Comparison of ENCODE assay signal across 1 cellular context in the genomic region with DNA sequence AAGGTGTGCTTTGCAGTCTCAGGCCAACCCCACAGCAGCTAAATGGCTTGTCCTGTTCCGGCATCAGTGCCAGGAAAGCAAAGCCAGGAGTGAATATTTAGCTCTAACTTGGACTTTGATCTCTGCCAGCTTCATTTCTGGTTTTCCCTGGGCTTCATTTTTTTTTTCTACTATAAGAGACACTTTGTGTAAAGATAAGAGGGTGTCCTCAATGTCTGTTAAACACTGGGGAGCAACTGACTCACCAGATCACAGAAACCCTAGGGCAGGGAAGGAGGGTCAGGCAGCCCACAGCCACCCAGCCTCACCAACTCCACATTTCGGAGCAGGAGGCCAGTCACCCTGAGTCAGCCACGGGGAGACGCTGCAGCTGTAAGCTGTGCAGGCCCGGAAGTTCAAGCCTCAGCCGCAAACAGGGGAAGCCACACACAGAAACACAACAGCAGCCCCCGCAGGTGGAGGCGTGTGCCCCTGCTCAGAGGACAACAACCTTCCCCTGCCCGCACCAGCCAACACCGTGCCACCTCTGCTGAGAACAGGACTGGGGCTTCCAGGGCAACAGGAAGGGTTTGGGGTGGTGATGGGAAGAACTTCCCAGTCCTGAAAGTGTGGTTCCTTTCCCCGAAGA.
A peak's percentile ranks its signal among the peaks of the same experiment; 100 is the strongest.
TF ChIP-seq lines count a peak whose summit lies in the region.

No MANE protein-coding gene starts in this region.

TF ChIP-seq in HepG2, 621 proteins besides CTCF, POLR2A, EP300 and RAD21 (continued from another document and continues in another):
- TF ChIP-seq, protein P1, sequence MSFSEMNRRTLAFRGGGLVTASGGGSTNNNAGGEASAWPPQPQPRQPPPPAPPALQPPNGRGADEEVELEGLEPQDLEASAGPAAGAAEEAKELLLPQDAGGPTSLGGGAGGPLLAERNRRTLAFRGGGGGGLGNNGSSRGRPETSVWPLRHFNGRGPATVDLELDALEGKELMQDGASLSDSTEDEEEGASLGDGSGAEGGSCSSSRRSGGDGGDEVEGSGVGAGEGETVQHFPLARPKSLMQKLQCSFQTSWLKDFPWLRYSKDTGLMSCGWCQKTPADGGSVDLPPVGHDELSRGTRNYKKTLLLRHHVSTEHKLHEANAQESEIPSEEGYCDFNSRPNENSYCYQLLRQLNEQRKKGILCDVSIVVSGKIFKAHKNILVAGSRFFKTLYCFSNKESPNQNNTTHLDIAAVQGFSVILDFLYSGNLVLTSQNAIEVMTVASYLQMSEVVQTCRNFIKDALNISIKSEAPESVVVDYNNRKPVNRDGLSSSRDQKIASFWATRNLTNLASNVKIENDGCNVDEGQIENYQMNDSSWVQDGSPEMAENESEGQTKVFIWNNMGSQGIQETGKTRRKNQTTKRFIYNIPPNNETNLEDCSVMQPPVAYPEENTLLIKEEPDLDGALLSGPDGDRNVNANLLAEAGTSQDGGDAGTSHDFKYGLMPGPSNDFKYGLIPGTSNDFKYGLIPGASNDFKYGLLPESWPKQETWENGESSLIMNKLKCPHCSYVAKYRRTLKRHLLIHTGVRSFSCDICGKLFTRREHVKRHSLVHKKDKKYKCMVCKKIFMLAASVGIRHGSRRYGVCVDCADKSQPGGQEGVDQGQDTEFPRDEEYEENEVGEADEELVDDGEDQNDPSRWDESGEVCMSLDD (CRISPR knock-in tag; IDR thresholded peaks at IDR 0.05; ENCODE audit: borderline replicate concordance), result no peak; the same call in 1 of the 2 replicates
- no peak for TF ChIP-seq ZKSCAN1 (IDR thresholded peaks at IDR 0.05; ENCODE audit: low read length)
- no peak for TF ChIP-seq ZNF782 (CRISPR knock-in tag; IDR thresholded peaks at IDR 0.05; ENCODE audit: borderline replicate concordance)
- no peak for TF ChIP-seq ZNF33B (CRISPR knock-in tag; IDR thresholded peaks at IDR 0.05)
- TF ChIP-seq, protein P2, sequence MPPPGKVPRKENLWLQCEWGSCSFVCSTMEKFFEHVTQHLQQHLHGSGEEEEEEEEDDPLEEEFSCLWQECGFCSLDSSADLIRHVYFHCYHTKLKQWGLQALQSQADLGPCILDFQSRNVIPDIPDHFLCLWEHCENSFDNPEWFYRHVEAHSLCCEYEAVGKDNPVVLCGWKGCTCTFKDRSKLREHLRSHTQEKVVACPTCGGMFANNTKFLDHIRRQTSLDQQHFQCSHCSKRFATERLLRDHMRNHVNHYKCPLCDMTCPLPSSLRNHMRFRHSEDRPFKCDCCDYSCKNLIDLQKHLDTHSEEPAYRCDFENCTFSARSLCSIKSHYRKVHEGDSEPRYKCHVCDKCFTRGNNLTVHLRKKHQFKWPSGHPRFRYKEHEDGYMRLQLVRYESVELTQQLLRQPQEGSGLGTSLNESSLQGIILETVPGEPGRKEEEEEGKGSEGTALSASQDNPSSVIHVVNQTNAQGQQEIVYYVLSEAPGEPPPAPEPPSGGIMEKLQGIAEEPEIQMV (CRISPR knock-in tag; IDR thresholded peaks at IDR 0.05; ENCODE audit: low read depth), result no peak
- no peak for TF ChIP-seq SRSF4 (IDR thresholded peaks at IDR 0.05; ENCODE audit: low read depth, low read length, poor library complexity, severe bottlenecking)
- TF ChIP-seq ERF (CRISPR knock-in tag; IDR thresholded peaks at IDR 0.05), result peak; percentile 48; the same call in 1 of the 2 replicates
- TF ChIP-seq HMG20B (CRISPR knock-in tag; conservative IDR thresholded peaks at IDR 0.05), result no peak
- TF ChIP-seq RELA (CRISPR knock-in tag; IDR thresholded peaks at IDR 0.05), result no peak
- TF ChIP-seq NFYC (CRISPR knock-in tag; IDR thresholded peaks at IDR 0.05), result no peak
- no peak for TF ChIP-seq ZNF205 (CRISPR knock-in tag; IDR thresholded peaks at IDR 0.05)
- TF ChIP-seq, protein P3, sequence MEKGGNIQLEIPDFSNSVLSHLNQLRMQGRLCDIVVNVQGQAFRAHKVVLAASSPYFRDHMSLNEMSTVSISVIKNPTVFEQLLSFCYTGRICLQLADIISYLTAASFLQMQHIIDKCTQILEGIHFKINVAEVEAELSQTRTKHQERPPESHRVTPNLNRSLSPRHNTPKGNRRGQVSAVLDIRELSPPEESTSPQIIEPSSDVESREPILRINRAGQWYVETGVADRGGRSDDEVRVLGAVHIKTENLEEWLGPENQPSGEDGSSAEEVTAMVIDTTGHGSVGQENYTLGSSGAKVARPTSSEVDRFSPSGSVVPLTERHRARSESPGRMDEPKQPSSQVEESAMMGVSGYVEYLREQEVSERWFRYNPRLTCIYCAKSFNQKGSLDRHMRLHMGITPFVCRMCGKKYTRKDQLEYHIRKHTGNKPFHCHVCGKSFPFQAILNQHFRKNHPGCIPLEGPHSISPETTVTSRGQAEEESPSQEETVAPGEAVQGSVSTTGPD (CRISPR knock-in tag; IDR thresholded peaks at IDR 0.05), result 0 out of 2 replicates have a peak, but pooled peaks have one; percentile 16
- no peak for TF ChIP-seq NFIC (IDR thresholded peaks at IDR 0.05; ENCODE audit: low read length)
- TF ChIP-seq HOXD1 (CRISPR knock-in tag; IDR thresholded peaks at IDR 0.05), result no peak
- peak; percentile 21; the same call in 1 of the 3 replicates for TF ChIP-seq MXI1 (IDR thresholded peaks at IDR 0.05; ENCODE audit: borderline replicate concordance, low read depth, low read length)
- TF ChIP-seq SMAD1 (CRISPR knock-in tag; IDR thresholded peaks at IDR 0.05; ENCODE audit: borderline replicate concordance, low read depth), result no peak
- TF ChIP-seq ZBTB49 (CRISPR knock-in tag; IDR thresholded peaks at IDR 0.05; ENCODE audit: borderline replicate concordance), result no peak
- TF ChIP-seq SKI (IDR thresholded peaks at IDR 0.05; ENCODE audit: partially characterized antibody), result no peak
- TF ChIP-seq, protein P4, sequence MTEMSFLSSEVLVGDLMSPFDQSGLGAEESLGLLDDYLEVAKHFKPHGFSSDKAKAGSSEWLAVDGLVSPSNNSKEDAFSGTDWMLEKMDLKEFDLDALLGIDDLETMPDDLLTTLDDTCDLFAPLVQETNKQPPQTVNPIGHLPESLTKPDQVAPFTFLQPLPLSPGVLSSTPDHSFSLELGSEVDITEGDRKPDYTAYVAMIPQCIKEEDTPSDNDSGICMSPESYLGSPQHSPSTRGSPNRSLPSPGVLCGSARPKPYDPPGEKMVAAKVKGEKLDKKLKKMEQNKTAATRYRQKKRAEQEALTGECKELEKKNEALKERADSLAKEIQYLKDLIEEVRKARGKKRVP (CRISPR knock-in tag; IDR thresholded peaks at IDR 0.05), result no peak
- TF ChIP-seq, protein P5, sequence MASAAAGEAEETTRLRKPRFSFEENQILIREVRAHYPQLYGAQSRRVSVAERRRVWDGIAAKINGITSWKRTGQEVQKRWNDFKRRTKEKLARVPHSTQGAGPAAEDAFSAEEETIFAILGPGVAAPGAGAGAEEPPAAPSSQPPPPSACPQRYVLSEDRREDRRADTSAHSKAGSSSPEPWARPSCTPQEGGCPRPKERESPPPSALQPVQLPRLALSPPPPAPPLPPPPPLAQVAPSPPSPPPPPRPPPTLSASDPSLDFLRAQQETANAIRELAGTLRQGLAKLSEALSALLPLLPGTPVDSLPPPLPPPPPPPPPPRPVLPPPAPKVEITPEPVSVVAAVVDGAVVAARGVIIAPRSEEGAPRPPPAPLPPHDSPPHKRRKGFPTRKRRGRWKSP (CRISPR knock-in tag; IDR thresholded peaks at IDR 0.05), result 0 out of 2 replicates have a peak, but pooled peaks have one; percentile 17
- no peak for TF ChIP-seq ZNF17 (CRISPR knock-in tag; IDR thresholded peaks at IDR 0.05)
- no peak; the same call in 1 of the 2 replicates for TF ChIP-seq KAT7 (CRISPR knock-in tag; IDR thresholded peaks at IDR 0.05; ENCODE audit: borderline replicate concordance)
- TF ChIP-seq TCF7L2 (IDR thresholded peaks at IDR 0.05; ENCODE audit: low read depth, low read length), result no peak
- TF ChIP-seq PRDM10 (CRISPR knock-in tag; IDR thresholded peaks at IDR 0.05; ENCODE audit: low read depth), result peak; percentile 89
- no peak for TF ChIP-seq ZNF678 (CRISPR knock-in tag; IDR thresholded peaks at IDR 0.05)
- no peak for TF ChIP-seq ZBTB42 (CRISPR knock-in tag; IDR thresholded peaks at IDR 0.05)
- TF ChIP-seq ZNF468 (CRISPR knock-in tag; IDR thresholded peaks at IDR 0.05), result no peak
- TF ChIP-seq, protein P6, sequence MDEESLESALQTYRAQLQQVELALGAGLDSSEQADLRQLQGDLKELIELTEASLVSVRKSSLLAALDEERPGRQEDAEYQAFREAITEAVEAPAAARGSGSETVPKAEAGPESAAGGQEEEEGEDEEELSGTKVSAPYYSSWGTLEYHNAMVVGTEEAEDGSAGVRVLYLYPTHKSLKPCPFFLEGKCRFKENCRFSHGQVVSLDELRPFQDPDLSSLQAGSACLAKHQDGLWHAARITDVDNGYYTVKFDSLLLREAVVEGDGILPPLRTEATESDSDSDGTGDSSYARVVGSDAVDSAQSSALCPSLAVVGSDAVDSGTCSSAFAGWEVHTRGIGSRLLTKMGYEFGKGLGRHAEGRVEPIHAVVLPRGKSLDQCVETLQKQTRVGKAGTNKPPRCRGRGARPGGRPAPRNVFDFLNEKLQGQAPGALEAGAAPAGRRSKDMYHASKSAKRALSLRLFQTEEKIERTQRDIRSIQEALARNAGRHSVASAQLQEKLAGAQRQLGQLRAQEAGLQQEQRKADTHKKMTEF (CRISPR knock-in tag; IDR thresholded peaks at IDR 0.05), result no peak; the same call in 1 of the 2 replicates
- no peak for TF ChIP-seq POLR2AphosphoS5 (IDR thresholded peaks at IDR 0.05; ENCODE audit: low read depth, low read length)
- no peak for TF ChIP-seq ZNF577 (CRISPR knock-in tag; IDR thresholded peaks at IDR 0.05; ENCODE audit: borderline replicate concordance, low read depth)
- no peak for TF ChIP-seq HMG20A (CRISPR knock-in tag; IDR thresholded peaks at IDR 0.05; ENCODE audit: borderline replicate concordance)
- TF ChIP-seq MEF2D (CRISPR knock-in tag; IDR thresholded peaks at IDR 0.05), result peak; percentile 48; the same call in 1 of the 2 replicates
- no peak for TF ChIP-seq RARG (CRISPR knock-in tag; IDR thresholded peaks at IDR 0.05; ENCODE audit: low read depth)
- no peak; the same call in 1 of the 2 replicates for TF ChIP-seq ZNF619 (CRISPR knock-in tag; IDR thresholded peaks at IDR 0.05)
- TF ChIP-seq ZNF569 (CRISPR knock-in tag; IDR thresholded peaks at IDR 0.05; ENCODE audit: borderline replicate concordance), result no peak
- no peak for TF ChIP-seq SNAPC4 (CRISPR knock-in tag; IDR thresholded peaks at IDR 0.05)
